In the genomic region with DNA sequence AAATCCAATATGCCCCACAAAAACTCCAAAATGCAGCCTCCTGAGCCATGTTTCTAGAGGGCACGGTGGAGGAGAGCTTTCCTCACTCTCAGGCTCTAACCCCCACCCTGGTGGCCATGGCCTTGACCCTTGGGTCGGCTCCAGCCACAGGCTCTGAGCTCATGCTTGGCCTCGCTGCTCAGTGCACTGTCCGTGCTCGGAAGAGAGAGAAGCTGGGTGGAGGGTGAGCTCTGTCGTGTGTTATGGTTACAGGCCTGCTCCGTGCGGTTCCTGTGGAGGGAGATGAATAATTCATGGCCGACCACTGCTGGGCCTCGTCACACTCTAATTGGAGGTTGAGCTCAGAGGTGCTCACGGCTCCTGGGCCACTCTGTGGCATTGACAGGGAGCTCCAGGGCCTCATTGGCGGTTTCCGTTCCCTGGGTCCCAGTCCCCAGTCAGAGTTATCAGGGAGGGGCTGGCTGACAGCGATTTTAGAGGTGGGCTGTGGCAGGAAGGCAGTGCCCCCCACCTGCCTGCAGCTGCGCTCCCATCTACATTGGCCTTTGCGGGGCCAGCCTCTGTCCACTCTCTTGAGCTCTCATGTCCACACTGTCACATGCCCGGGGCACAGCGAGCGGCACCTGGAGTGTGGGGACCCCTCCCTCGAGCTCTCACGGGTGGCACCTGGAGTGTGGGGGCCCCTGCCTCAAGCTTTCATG, we compare ENCODE assay signal across 1 cellular context.
TF ChIP-seq lines count a peak whose summit lies in the region.

No MANE protein-coding gene starts in this region.

TF ChIP-seq in GM23338, 12 proteins besides CTCF, POLR2A, EP300 and RAD21:
- no peak for TF ChIP-seq ZNF462 (CRISPR knock-in tag; IDR thresholded peaks at IDR 0.05)
- no peak for TF ChIP-seq EZH2 (IDR thresholded peaks at IDR 0.05; ENCODE audit: low read depth, unreplicated experiment)
- no peak for TF ChIP-seq ZNF331 (CRISPR knock-in tag; IDR thresholded peaks at IDR 0.05; ENCODE audit: low read depth)
- TF ChIP-seq EZH2phosphoT487 (IDR thresholded peaks at IDR 0.05; ENCODE audit: unreplicated experiment): no peak
- no peak for TF ChIP-seq REST (IDR thresholded peaks at IDR 0.05; ENCODE audit: unreplicated experiment)
- TF ChIP-seq, protein P1, sequence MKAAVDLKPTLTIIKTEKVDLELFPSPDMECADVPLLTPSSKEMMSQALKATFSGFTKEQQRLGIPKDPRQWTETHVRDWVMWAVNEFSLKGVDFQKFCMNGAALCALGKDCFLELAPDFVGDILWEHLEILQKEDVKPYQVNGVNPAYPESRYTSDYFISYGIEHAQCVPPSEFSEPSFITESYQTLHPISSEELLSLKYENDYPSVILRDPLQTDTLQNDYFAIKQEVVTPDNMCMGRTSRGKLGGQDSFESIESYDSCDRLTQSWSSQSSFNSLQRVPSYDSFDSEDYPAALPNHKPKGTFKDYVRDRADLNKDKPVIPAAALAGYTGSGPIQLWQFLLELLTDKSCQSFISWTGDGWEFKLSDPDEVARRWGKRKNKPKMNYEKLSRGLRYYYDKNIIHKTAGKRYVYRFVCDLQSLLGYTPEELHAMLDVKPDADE (IDR thresholded peaks at IDR 0.05): no peak
- no peak for TF ChIP-seq ZNF114 (CRISPR knock-in tag; IDR thresholded peaks at IDR 0.05)
- no peak for TF ChIP-seq POLR2AphosphoS5 (IDR thresholded peaks at IDR 0.05; ENCODE audit: low read depth)
- no peak for TF ChIP-seq STAT1 (IDR thresholded peaks at IDR 0.05; ENCODE audit: unreplicated experiment)
- TF ChIP-seq NANOG (IDR thresholded peaks at IDR 0.05; ENCODE audit: borderline replicate concordance): no peak
- TF ChIP-seq JUNB (IDR thresholded peaks at IDR 0.05; ENCODE audit: unreplicated experiment): no peak
- no peak for TF ChIP-seq CREB1 (CRISPR knock-in tag; IDR thresholded peaks at IDR 0.05; ENCODE audit: low read depth)
